Comparison of ENCODE assay signal across 8 cellular contexts in genomic region chr6:151388997-151389639, GRCh38. TPM values are rescaled to one million over a fixed set of nuclear protein-coding genes. Genes with fewer than 3 reads are reported as not detected.
DNase-seq lines count a peak whose midpoint lies in the region.

No MANE protein-coding gene starts in this region.

- no peaks in the 10 kb centered on the region for H3K27me3 ChIP-seq in layer of hippocampus (ENCODE audit: control insufficient read depth, insufficient read depth, low read length)

- no peaks in the 10 kb centered on the region for H3K9me3 Mint-ChIP-seq in activated naive CD8-positive, alpha-beta T cell treated with anti-CD3 and anti-CD28 coated beads for 36 hours

- H3K27ac ChIP-seq in layer of hippocampus (ENCODE audit: low read depth, low read length) (peak overlapping the region; percentile 98), temporal lobe (ENCODE audit: low read depth, low read length) (peak overlapping the region; percentile 98)

- peak; percentile 40 for DNase-seq in stimulated activated CD4-positive, alpha-beta T cell treated with anti-CD3 and anti-CD28 coated beads, Interleukin-4, amount 100 ng/mL, for 24 hours
- no peak for DNase-seq in stimulated activated CD4-positive, alpha-beta T cell treated with anti-CD3 and anti-CD28 coated beads, Interleukin-12 subunit alpha, Interleukin-12 subunit beta, amount 100 ng/mL, for 4 hours
- DNase-seq in activated naive CD8-positive, alpha-beta T cell treated with anti-CD3 and anti-CD28 coated beads for 36 hours: no peak
- DNase-seq in HuH-7 (ENCODE audit: low spot score): no peak
- no peak for DNase-seq in GOT3 (lab: John Stamatoyannopoulos, UW)
- no peak for DNase-seq in stimulated activated CD4-positive, alpha-beta T cell treated with anti-CD3 and anti-CD28 coated beads, Interleukin-4, amount 100 ng/mL, for 1 hour

- H3K27ac Mint-ChIP-seq in activated naive CD8-positive, alpha-beta T cell treated with anti-CD3 and anti-CD28 coated beads for 36 hours: peak overlapping the region; percentile 93

- peaks cover 30% of the 10 kb centered on the region for H3K36me3 Mint-ChIP-seq in activated naive CD8-positive, alpha-beta T cell treated with anti-CD3 and anti-CD28 coated beads for 36 hours

- H3K4me1 Mint-ChIP-seq in activated naive CD8-positive, alpha-beta T cell treated with anti-CD3 and anti-CD28 coated beads for 36 hours: peaks cover 51% of the 10 kb centered on the region

- H3K4me3 Mint-ChIP-seq in activated naive CD8-positive, alpha-beta T cell treated with anti-CD3 and anti-CD28 coated beads for 36 hours: peak overlapping the region; percentile 85

- peaks cover 3% of the 10 kb centered on the region for H3K27me3 Mint-ChIP-seq in activated naive CD8-positive, alpha-beta T cell treated with anti-CD3 and anti-CD28 coated beads for 36 hours

RNA-seq across cellular contexts. Expression of gene ZBTB2, which starts 2.2 kb away (rescaled TPM):
- total RNA-seq in activated naive CD8-positive, alpha-beta T cell treated with anti-CD3 and anti-CD28 coated beads for 36 hours: 10 to 100 TPM; 26.8 to 28.2 TPM
- total RNA-seq in temporal lobe: 5.9 TPM
